Comparison of ENCODE assay signal across 17 cellular contexts in the genomic region with DNA sequence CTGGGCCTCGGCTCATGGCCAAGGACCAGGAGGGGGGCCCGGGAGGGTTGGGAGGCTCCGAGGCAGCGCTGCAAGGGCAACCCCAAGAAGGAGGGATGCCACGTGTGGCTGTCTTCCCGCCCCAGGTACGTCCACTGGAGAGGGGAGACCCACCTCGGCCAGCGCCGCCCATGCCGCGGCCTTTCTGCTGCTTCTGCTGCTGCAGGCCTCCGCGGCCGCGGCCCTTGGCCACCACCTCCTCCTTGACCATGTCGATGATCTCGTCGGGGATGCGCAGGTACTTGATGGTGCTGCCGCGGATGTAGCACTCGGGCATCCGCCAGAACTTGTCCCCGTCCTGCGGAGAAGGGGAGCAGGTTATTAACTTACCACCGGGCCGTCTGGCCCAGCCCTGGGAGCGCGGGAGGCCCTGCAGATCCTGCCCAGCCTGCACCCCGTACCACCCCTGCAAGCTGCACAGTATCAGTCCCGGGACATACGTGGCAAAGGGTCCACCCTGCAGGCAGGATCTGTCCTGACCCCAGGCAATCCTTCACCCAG. TPM values are rescaled to one million over a fixed set of nuclear protein-coding genes. Genes with fewer than 3 reads are reported as not detected.
DNase-seq lines count a peak whose midpoint lies in the region; ATAC-seq, FAIRE-seq and TF ChIP-seq lines count a peak whose summit lies in the region.
"Had no signal": no experiment of that assay in that cellular context is flagged by ENCODE, and none has a peak within 500 bp of the region (broad histone marks: within the 10 kb centered on the region; RNA-seq: fewer than 3 reads in every experiment).

No MANE protein-coding gene starts in this region.

- ATAC-seq in activated CD8-positive, alpha-beta memory T cell treated with anti-CD3 and anti-CD28 coated beads, Interleukin-2, amount 10 ng/mL, durations not matched to agents 7 days and 5 days: no peak
- ATAC-seq in GM21515 (IDR thresholded peaks at IDR 0.05; ENCODE audit: unreplicated experiment): no peak
- ATAC-seq: Panc1 had no signal

- H3K4me1 Mint-ChIP-seq in activated CD8-positive, alpha-beta memory T cell treated with anti-CD3 and anti-CD28 coated beads, Interleukin-2, amount 10 ng/mL, durations not matched to agents 7 days and 5 days: peaks cover 46% of the 10 kb centered on the region

- no peak for DNase-seq in activated CD8-positive, alpha-beta memory T cell treated with anti-CD3 and anti-CD28 coated beads, Interleukin-2, amount 10 ng/mL, durations not matched to agents 7 days and 5 days
- DNase-seq in activated CD8-positive, alpha-beta memory T cell treated with anti-CD3 and anti-CD28 coated beads, Interleukin-2, amount 50 U/mL, for 4 hours: no peak
- DNase-seq in GM10248 (ENCODE audit: extremely low spot score): peak; percentile 7
- DNase-seq in RWPE1 (ENCODE audit: low spot score): no peak
- DNase-seq in small intestine: no peak
- no peak for DNase-seq in activated CD4-positive, alpha-beta T cell treated with anti-CD3 and anti-CD28 coated beads for 48 hours
- DNase-seq in NOMO-1 treated with dmso at 0.1 percent for 144 hours (lab: John Stamatoyannopoulos, UW; ENCODE audit: unreplicated experiment): no peak
- DNase-seq: GF-D8, GM23248, NCI-H1048, NCI-H1694, NCI-H524 treated with DMSO at 0.1 percent for 48 hours, SHP77, SK-N-SH had no signal

- CTCF ChIA-PET in activated CD8-positive, alpha-beta memory T cell treated with anti-CD3 and anti-CD28 coated beads, Interleukin-2, amount 10 ng/mL, durations not matched to agents 7 days and 5 days (lab: Charles Lee): interaction anchor here (3.2 to 17.3 kb wide), 2 partner anchors 12 to 28 kb away, joined by 16 to 399 read pairs; partner anchors contain the start of genes JUND and LSM4
- CTCF ChIA-PET in GM10248 (lab: Yijun Ruan, JAX) (interaction anchor here (1.3 to 2.6 kb wide), 4 partner anchors 13 to 30 kb away, joined by 3 to 16 read pairs (median 9); partner anchors contain the start of gene LSM4), RWPE1 (lab: Yijun Ruan, JAX) (no interaction called here)

- H3K27ac ChIP-seq in RWPE1 (peak overlapping the region; percentile 97), small intestine (ENCODE audit: low read depth in 1 of 2, low read length in 1 of 2) (peak overlapping the region; percentile 84 to 89)
- H3K27ac ChIP-seq: 22Rv1, GM23248 had no signal

- no peaks in the 10 kb centered on the region for H3K9me3 ChIP-seq in small intestine (ENCODE audit: control insufficient read depth, low read depth)
- H3K9me3 ChIP-seq: SK-N-SH had no signal

- H3K27ac Mint-ChIP-seq in activated CD8-positive, alpha-beta memory T cell treated with anti-CD3 and anti-CD28 coated beads, Interleukin-2, amount 10 ng/mL, durations not matched to agents 7 days and 5 days: peak overlapping the region; percentile 36

- POLR2A ChIA-PET in GM10248 (lab: Yijun Ruan, JAX) (interaction anchor here (0.8 to 1.9 kb wide), 3 partner anchors 28 to 30 kb away, joined by 3 to 10 read pairs (median 3); partner anchors contain the start of gene JUND), RWPE1 (lab: Yijun Ruan, JAX; ENCODE audit: low non-redundant PET) (no interaction called here)

- H3K4me3 ChIP-seq in small intestine (ENCODE audit: low read depth in 1 of 2, low read length in 2 of 2): no peak overlapping the region
- H3K4me3 ChIP-seq: GM23248 had no signal

- H3K4me1 ChIP-seq in small intestine (ENCODE audit: control insufficient read depth in 2 of 2, insufficient read depth in 1 of 2, low read depth in 1 of 2, low read length in 1 of 2): peaks cover 4 to 9% of the 10 kb centered on the region in 2 donors

- no peak overlapping the region for H3K4me3 Mint-ChIP-seq in activated CD8-positive, alpha-beta memory T cell treated with anti-CD3 and anti-CD28 coated beads, Interleukin-2, amount 10 ng/mL, durations not matched to agents 7 days and 5 days

- WGBS in small intestine, 3 donors: 90 to 92% (median 91%) methylated on average over 24 to 33 of the region's 33 CpGs

- H3K27me3 ChIP-seq in small intestine (ENCODE audit: control insufficient read depth in 2 of 2, insufficient read depth in 2 of 2, low read length in 2 of 2): no peaks in the 10 kb centered on the region

- no peaks in the 10 kb centered on the region for H3K27me3 Mint-ChIP-seq in activated CD8-positive, alpha-beta memory T cell treated with anti-CD3 and anti-CD28 coated beads, Interleukin-2, amount 10 ng/mL, durations not matched to agents 7 days and 5 days

- no peak for TF ChIP-seq CTCF in GM10248 (IDR thresholded peaks at IDR 0.05; ENCODE audit: control extremely low read depth, extremely low read depth, low read depth, missing control alignments)
- no peak for TF ChIP-seq CTCF in RWPE1 (conservative IDR thresholded peaks at IDR 0.05; ENCODE audit: low read depth)

- H3K36me3 Mint-ChIP-seq in activated CD8-positive, alpha-beta memory T cell treated with anti-CD3 and anti-CD28 coated beads, Interleukin-2, amount 10 ng/mL, durations not matched to agents 7 days and 5 days: peaks cover 37% of the 10 kb centered on the region

- H3K9me3 Mint-ChIP-seq in activated CD8-positive, alpha-beta memory T cell treated with anti-CD3 and anti-CD28 coated beads, Interleukin-2, amount 10 ng/mL, durations not matched to agents 7 days and 5 days (ENCODE audit: low read depth): no peaks in the 10 kb centered on the region

- H3K36me3 ChIP-seq in small intestine (ENCODE audit: control insufficient read depth in 2 of 2, insufficient read depth in 2 of 2, low read length in 2 of 2): peaks cover 2 to 4% of the 10 kb centered on the region in 2 donors

- FAIRE-seq in small intestine (lab: Jason Lieb, UNC): no peak

RNA-seq across cellular contexts. Expression of gene LSM4, which starts 13.3 kb away (rescaled TPM):
- 100 to 1,000 TPM; 209 to 236 TPM for total RNA-seq in activated CD8-positive, alpha-beta memory T cell treated with anti-CD3 and anti-CD28 coated beads, Interleukin-2, amount 10 ng/mL, durations not matched to agents 7 days and 5 days
- polyA plus RNA-seq in small intestine: 100 to 1,000 TPM; 166 to 269 (median 206) TPM

RNA-seq across cellular contexts. Expression of gene JUND, which starts 28.2 kb away (rescaled TPM):
- total RNA-seq in activated CD8-positive, alpha-beta memory T cell treated with anti-CD3 and anti-CD28 coated beads, Interleukin-2, amount 10 ng/mL, durations not matched to agents 7 days and 5 days: 100 to 1,000 TPM; 498 to 501 TPM
- polyA plus RNA-seq in small intestine: 100 to 1,000 TPM; 129 to 211 (median 159) TPM

RNA-seq across cellular contexts. Expression of gene PGPEP1, which starts 30.8 kb away (rescaled TPM):
- total RNA-seq in activated CD8-positive, alpha-beta memory T cell treated with anti-CD3 and anti-CD28 coated beads, Interleukin-2, amount 10 ng/mL, durations not matched to agents 7 days and 5 days: 10 to 100 TPM; 35.5 to 44.7 TPM
- 10 to 100 TPM; 29.1 to 47.0 (median 30.3) TPM for polyA plus RNA-seq in small intestine

RNA-seq across cellular contexts. Expression of gene IQCN, which starts 35.3 kb away (rescaled TPM):
- 1 to 10 TPM; 2.2 to 3.1 TPM for total RNA-seq in activated CD8-positive, alpha-beta memory T cell treated with anti-CD3 and anti-CD28 coated beads, Interleukin-2, amount 10 ng/mL, durations not matched to agents 7 days and 5 days
- 10 to 100 TPM in 1 of 3 donors, 1 to 10 TPM in 2; 1.5 to 15.2 (median 5.4) TPM for polyA plus RNA-seq in small intestine
